Comparison of ENCODE assay signal across 1 cellular context in the genomic region with DNA sequence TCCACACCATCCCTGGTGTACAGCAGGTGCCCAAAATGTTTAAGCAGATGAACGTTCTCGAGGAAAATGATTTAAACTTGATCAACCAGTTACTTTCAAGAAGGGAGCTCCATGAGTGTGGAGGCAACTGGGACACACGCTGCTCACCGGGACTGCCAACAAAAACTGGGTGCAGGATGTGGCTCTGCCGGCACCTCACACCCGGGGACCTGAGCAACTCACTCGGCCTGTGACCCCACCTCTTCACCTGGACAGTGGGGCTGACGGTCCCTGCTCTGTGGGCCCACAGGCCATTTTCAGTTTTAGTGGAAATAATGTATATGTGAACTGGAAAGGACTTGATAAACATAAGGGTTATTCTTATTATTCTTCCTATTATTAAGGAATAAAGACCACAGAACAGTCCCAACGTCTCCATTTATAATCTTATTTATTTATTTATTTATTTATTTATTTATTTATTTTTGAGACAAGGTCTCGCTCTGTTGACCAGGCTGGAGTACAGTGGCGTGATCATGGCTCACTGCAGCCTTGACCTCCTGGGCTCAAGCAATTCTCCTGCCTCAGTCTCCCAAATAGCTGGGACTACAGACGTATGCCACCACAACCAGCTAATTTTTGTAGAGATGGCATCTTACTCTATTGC.
TF ChIP-seq lines count a peak whose summit lies in the region.

No MANE protein-coding gene starts in this region.

TF ChIP-seq in IMR-90, 13 proteins besides CTCF, POLR2A, EP300 and RAD21 (continued from another document):
- no peak for TF ChIP-seq MXI1 (IDR thresholded peaks at IDR 0.05; ENCODE audit: borderline replicate concordance, low read depth, low read length)
- TF ChIP-seq, protein P1, sequence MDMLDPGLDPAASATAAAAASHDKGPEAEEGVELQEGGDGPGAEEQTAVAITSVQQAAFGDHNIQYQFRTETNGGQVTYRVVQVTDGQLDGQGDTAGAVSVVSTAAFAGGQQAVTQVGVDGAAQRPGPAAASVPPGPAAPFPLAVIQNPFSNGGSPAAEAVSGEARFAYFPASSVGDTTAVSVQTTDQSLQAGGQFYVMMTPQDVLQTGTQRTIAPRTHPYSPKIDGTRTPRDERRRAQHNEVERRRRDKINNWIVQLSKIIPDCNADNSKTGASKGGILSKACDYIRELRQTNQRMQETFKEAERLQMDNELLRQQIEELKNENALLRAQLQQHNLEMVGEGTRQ (IDR thresholded peaks at IDR 0.05; ENCODE audit: low read depth, low read length): no peak
